Comparison of ENCODE assay signal across 1 cellular context in the genomic region with DNA sequence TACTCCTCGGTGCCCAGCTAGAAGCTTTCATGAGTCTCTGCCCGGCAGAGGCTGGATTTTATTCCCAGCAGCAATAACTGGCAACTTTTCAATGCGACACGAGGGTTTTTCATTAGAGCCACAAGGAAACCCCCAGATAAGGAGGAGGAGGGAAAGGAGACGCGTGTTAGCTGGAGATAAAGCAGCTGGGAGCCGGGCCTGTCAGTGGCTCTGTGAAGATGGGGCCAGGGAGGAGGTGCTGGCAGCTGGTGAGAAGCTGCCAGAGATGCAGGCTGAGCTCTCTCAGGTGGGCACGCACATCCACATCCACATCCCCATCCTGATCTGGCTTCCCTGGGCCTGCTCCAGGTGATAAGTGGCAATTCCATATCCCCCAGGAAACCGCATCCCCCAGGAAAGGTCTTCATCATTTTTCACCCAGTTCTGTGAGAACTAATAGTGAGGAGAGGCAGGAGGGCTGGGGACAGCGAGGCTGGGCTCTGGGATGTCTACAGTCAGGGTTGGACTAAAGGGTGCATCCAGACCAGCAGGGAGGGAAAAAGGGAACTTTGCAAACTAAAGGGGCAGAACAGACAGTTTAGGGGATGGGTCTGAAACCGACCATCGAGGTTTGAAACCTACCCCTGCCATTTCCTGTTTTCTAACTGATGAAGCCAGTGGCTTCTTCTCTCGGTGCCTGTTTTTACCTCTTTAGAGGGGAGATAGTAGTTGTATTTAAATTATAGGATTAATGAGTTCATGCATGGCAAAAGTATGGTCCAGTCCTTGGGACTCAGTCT.
A peak's percentile ranks its signal among the peaks of the same experiment; 100 is the strongest.
TF ChIP-seq lines count a peak whose summit lies in the region.

No MANE protein-coding gene starts in this region.

TF ChIP-seq in K562, 482 proteins besides CTCF, POLR2A, EP300 and RAD21 (continued from another document):
- TF ChIP-seq FOXM1 (IDR thresholded peaks at IDR 0.05; ENCODE audit: low read depth) (peak; percentile 52; the same call in 1 of the 2 replicates), FOXM1 (CRISPR knock-in tag; IDR thresholded peaks at IDR 0.05; ENCODE audit: low read depth) (no peak), SMARCC2 (IDR thresholded peaks at IDR 0.05; ENCODE audit: low read depth) (peak; percentile 33; the same call in 1 of the 2 replicates), DPF2 (IDR thresholded peaks at IDR 0.05) (peak; percentile 60; the same call in 1 of the 2 replicates), STAT5A (IDR thresholded peaks at IDR 0.05; ENCODE audit: borderline replicate concordance, low read length) (peak; percentile 36; the same call in 1 of the 2 replicates), TCF3 (CRISPR knock-in tag; IDR thresholded peaks at IDR 0.05) (peak; percentile 90), SMARCA4 (IDR thresholded peaks at IDR 0.05) (0 out of 2 replicates have a peak, but pooled peaks have one; percentile 63), RCOR1 (IDR thresholded peaks at IDR 0.05; ENCODE audit: borderline replicate concordance in 1 of 2, low read depth in 2 of 2, low read length in 2 of 2) (peak in 1 of 2 experiments; percentile 55; a peak in 2 of 4 replicates), TBL1XR1 (IDR thresholded peaks at IDR 0.05; ENCODE audit: low read length in 2 of 2) (peak in 1 of 2 experiments; percentile 20; a peak in 1 of 4 replicates), CBFA2T2 (conservative IDR thresholded peaks at IDR 0.05) (peak; percentile 88), MYC (IDR thresholded peaks at IDR 0.05; ENCODE audit: low read depth, low read length) (peak; percentile 51; the same call in 1 of the 2 replicates), MYC (CRISPR knock-in tag; IDR thresholded peaks at IDR 0.05; ENCODE audit: borderline replicate concordance, low read depth) (no peak), NCOR1 (IDR thresholded peaks at IDR 0.05) (peak; percentile 71), PURB (CRISPR knock-in tag; IDR thresholded peaks at IDR 0.05; ENCODE audit: low read depth) (no peak), BHLHE40 (IDR thresholded peaks at IDR 0.05; ENCODE audit: low read length) (peak; percentile 80)
- TF ChIP-seq, protein P1, sequence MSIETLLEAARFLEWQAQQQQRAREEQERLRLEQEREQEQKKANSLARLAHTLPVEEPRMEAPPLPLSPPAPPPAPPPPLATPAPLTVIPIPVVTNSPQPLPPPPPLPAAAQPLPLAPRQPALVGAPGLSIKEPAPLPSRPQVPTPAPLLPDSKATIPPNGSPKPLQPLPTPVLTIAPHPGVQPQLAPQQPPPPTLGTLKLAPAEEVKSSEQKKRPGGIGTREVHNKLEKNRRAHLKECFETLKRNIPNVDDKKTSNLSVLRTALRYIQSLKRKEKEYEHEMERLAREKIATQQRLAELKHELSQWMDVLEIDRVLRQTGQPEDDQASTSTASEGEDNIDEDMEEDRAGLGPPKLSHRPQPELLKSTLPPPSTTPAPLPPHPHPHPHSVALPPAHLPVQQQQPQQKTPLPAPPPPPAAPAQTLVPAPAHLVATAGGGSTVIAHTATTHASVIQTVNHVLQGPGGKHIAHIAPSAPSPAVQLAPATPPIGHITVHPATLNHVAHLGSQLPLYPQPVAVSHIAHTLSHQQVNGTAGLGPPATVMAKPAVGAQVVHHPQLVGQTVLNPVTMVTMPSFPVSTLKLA (conservative IDR thresholded peaks at IDR 0.05) = peak in 1 of 2 experiments; percentile 52; a peak in 1 of 4 replicates
- TF ChIP-seq, protein P2, sequence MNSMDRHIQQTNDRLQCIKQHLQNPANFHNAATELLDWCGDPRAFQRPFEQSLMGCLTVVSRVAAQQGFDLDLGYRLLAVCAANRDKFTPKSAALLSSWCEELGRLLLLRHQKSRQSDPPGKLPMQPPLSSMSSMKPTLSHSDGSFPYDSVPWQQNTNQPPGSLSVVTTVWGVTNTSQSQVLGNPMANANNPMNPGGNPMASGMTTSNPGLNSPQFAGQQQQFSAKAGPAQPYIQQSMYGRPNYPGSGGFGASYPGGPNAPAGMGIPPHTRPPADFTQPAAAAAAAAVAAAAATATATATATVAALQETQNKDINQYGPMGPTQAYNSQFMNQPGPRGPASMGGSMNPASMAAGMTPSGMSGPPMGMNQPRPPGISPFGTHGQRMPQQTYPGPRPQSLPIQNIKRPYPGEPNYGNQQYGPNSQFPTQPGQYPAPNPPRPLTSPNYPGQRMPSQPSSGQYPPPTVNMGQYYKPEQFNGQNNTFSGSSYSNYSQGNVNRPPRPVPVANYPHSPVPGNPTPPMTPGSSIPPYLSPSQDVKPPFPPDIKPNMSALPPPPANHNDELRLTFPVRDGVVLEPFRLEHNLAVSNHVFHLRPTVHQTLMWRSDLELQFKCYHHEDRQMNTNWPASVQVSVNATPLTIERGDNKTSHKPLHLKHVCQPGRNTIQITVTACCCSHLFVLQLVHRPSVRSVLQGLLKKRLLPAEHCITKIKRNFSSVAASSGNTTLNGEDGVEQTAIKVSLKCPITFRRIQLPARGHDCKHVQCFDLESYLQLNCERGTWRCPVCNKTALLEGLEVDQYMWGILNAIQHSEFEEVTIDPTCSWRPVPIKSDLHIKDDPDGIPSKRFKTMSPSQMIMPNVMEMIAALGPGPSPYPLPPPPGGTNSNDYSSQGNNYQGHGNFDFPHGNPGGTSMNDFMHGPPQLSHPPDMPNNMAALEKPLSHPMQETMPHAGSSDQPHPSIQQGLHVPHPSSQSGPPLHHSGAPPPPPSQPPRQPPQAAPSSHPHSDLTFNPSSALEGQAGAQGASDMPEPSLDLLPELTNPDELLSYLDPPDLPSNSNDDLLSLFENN (IDR thresholded peaks at IDR 0.05; ENCODE audit: low read depth in 2 of 2, low read length in 2 of 2) = 0 out of 4 replicates have a peak, but pooled peaks of 1 of the 2 experiments have one; percentile 29
- TF ChIP-seq, protein P3, sequence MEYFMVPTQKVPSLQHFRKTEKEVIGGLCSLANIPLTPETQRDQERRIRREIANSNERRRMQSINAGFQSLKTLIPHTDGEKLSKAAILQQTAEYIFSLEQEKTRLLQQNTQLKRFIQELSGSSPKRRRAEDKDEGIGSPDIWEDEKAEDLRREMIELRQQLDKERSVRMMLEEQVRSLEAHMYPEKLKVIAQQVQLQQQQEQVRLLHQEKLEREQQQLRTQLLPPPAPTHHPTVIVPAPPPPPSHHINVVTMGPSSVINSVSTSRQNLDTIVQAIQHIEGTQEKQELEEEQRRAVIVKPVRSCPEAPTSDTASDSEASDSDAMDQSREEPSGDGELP (CRISPR knock-in tag; IDR thresholded peaks at IDR 0.05; ENCODE audit: borderline replicate concordance) = peak; percentile 55; the same call in 1 of the 2 replicates
- TF ChIP-seq, protein P4, sequence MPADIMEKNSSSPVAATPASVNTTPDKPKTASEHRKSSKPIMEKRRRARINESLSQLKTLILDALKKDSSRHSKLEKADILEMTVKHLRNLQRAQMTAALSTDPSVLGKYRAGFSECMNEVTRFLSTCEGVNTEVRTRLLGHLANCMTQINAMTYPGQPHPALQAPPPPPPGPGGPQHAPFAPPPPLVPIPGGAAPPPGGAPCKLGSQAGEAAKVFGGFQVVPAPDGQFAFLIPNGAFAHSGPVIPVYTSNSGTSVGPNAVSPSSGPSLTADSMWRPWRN (IDR thresholded peaks at IDR 0.05; ENCODE audit: low read depth) = peak; percentile 61; the same call in 1 of the 2 replicates
